Comparison of ENCODE assay signal across 24 cellular contexts in genomic region chr1:36888811-36889477, GRCh38.
A peak's percentile ranks its signal among the peaks of the same experiment; 100 is the strongest.
DNase-seq lines count a peak whose midpoint lies in the region; ATAC-seq, FAIRE-seq and TF ChIP-seq lines count a peak whose summit lies in the region.
"Had no signal": no experiment of that assay in that cellular context is flagged by ENCODE, and none has a peak within 500 bp of the region (broad histone marks: within the 10 kb centered on the region; RNA-seq: fewer than 3 reads in every experiment).

No MANE protein-coding gene starts in this region.

- no peaks in the 10 kb centered on the region for H3K27me3 Mint-ChIP-seq in WTC11 (ENCODE audit: low read depth)

- H3K4me1 ChIP-seq in vagina = no peaks in the 10 kb centered on the region
- H3K4me1 ChIP-seq: Caco-2 had no signal

- H3K4me1 Mint-ChIP-seq in WTC11 = no peaks in the 10 kb centered on the region
- H3K4me1 Mint-ChIP-seq: CD4-positive, CD25-positive, alpha-beta regulatory T cell had no signal

- POLR2A ChIA-PET in WTC11 (lab: Charles Lee) = no interaction called here

- no peak overlapping the region for H3K4me3 Mint-ChIP-seq in WTC11
- H3K4me3 Mint-ChIP-seq: CD4-positive, CD25-positive, alpha-beta regulatory T cell; IgD-negative memory B cell had no signal

- H3K27ac Mint-ChIP-seq in WTC11 = no peak overlapping the region; the same call in 1 of the 2 replicates
- H3K27ac Mint-ChIP-seq in activated naive CD4-positive, alpha-beta T cell treated with anti-CD3 and anti-CD28 coated beads, Interleukin-2, amount 50 U/mL, for 72 hours = no peak overlapping the region
- H3K27ac Mint-ChIP-seq: CD4-positive, CD25-positive, alpha-beta regulatory T cell had no signal

- intact Hi-C loops in vagina (cut with DNase I) = no loop called here

- CTCF ChIA-PET in WTC11 (lab: Charles Lee) = no interaction called here

- H3K9me3 ChIP-seq in vagina = no peaks in the 10 kb centered on the region
- H3K9me3 ChIP-seq: BE2C, Caco-2, MG63 had no signal

- no peaks in the 10 kb centered on the region for H3K27me3 ChIP-seq in bronchial epithelial cell (ENCODE audit: control insufficient read depth, insufficient read depth, low read length)
- no peaks in the 10 kb centered on the region for H3K27me3 ChIP-seq in vagina
- H3K27me3 ChIP-seq: BE2C, MG63 had no signal

- TF ChIP-seq POLR2A in vagina (IDR thresholded peaks at IDR 0.05) = no peak

- H3K4me3 ChIP-seq in bronchial epithelial cell (ENCODE audit: low read depth, low read length) (no peak overlapping the region), vagina (no peak overlapping the region)
- H3K4me3 ChIP-seq: MG63, PC-9 had no signal

- FAIRE-seq in bronchial epithelial cell (lab: Jason Lieb, UNC) = peak; percentile 28
- FAIRE-seq: A204.1, HTR-8/SVneo had no signal

- ATAC-seq in WTC11 = no peak
- ATAC-seq in activated naive CD4-positive, alpha-beta T cell treated with anti-CD3 and anti-CD28 coated beads, Interleukin-2, amount 50 U/mL, for 72 hours = no peak
- ATAC-seq: HCT116 had no signal

- TF ChIP-seq CTCF in bronchial epithelial cell (IDR thresholded peaks at IDR 0.05; ENCODE audit: insufficient read depth, low read length, severe bottlenecking) (no peak), vagina (IDR thresholded peaks at IDR 0.05) (no peak), WTC11 (IDR thresholded peaks at IDR 0.05) (no peak)

- no peaks in the 10 kb centered on the region for H3K36me3 Mint-ChIP-seq in WTC11
- H3K36me3 Mint-ChIP-seq in activated naive CD4-positive, alpha-beta T cell treated with anti-CD3 and anti-CD28 coated beads, Interleukin-2, amount 50 U/mL, for 72 hours = no peaks in the 10 kb centered on the region
- H3K36me3 Mint-ChIP-seq: CD4-positive, CD25-positive, alpha-beta regulatory T cell; IgD-negative memory B cell had no signal

- no peak overlapping the region for H3K27ac ChIP-seq in vagina
- H3K27ac ChIP-seq: PC-9, RWPE1 had no signal

- no peaks in the 10 kb centered on the region for H3K9me3 Mint-ChIP-seq in WTC11
- H3K9me3 Mint-ChIP-seq in activated naive CD4-positive, alpha-beta T cell treated with anti-CD3 and anti-CD28 coated beads, Interleukin-2, amount 50 U/mL, for 72 hours = no peaks in the 10 kb centered on the region
- H3K9me3 Mint-ChIP-seq: IgD-negative memory B cell had no signal

- peak; percentile 30 for DNase-seq in activated CD8-positive, alpha-beta memory T cell treated with anti-CD3 and anti-CD28 coated beads for 24 hours
- DNase-seq in activated CD8-positive, alpha-beta memory T cell treated with anti-CD3 and anti-CD28 coated beads, Interleukin-2, amount 50 U/mL, for 4 hours = no peak
- DNase-seq in bronchial epithelial cell (ENCODE audit: low read depth) = no peak
- peak; percentile 39 for DNase-seq in mesenteric fat pad (ENCODE audit: low spot score)
- DNase-seq in vagina (ENCODE audit: extremely low spot score in 2 of 2) = peak; percentile 29 to 61
- no peak for DNase-seq in WTC11 (ENCODE audit: low spot score)
- DNase-seq in activated naive CD4-positive, alpha-beta T cell treated with anti-CD3 and anti-CD28 coated beads, Interleukin-2, amount 50 U/mL, for 72 hours (ENCODE audit: low spot score in 2 of 2) = no peak
- DNase-seq: BE2C; Caco-2; CD4-positive, CD25-positive, alpha-beta regulatory T cell; Kasumi-1; MG63; NCI-H1048; NCI-H1436 treated with DMSO at 0.1 percent for 48 hours; NCI-H2029; NCI-H345; NCI-H524 treated with DMSO at 0.1 percent for 48 hours; PC-9; SIG-M5 had no signal

- H3K36me3 ChIP-seq in bronchial epithelial cell (ENCODE audit: control insufficient read depth, insufficient read depth, low read length) (no peaks in the 10 kb centered on the region), vagina (no peaks in the 10 kb centered on the region)
- H3K36me3 ChIP-seq: MG63 had no signal

TF ChIP-seq in WTC11, 78 proteins besides CTCF, POLR2A, EP300 and RAD21:
- TF ChIP-seq RORB (CRISPR knock-in tag; IDR thresholded peaks at IDR 0.05) (no peak), ZNF423 (CRISPR knock-in tag; IDR thresholded peaks at IDR 0.05) (no peak), ZBTB43 (CRISPR knock-in tag; IDR thresholded peaks at IDR 0.05) (no peak), NFATC4 (CRISPR knock-in tag; IDR thresholded peaks at IDR 0.05) (no peak), HMGXB4 (CRISPR knock-in tag; IDR thresholded peaks at IDR 0.05) (no peak)
TF ChIP-seq in WTC11: peak in this region for 0.

Comparison
In these comparisons a context has a peak if more than half of its experiments do, and no peak if none do; other contexts are left out.
1. DNase-seq: peak in activated CD8-positive, alpha-beta memory T cell treated with anti-CD3 and anti-CD28 coated beads for 24 hours (single experiment), mesenteric fat pad (single experiment) and vagina (2 of 2); none in activated CD8-positive, alpha-beta memory T cell treated with anti-CD3 and anti-CD28 coated beads, Interleukin-2, amount 50 U/mL, for 4 hours (single experiment), bronchial epithelial cell (single experiment), WTC11 (single experiment) and activated naive CD4-positive, alpha-beta T cell treated with anti-CD3 and anti-CD28 coated beads, Interleukin-2, amount 50 U/mL, for 72 hours (0 of 2).